Comparison of ENCODE assay signal across 18 cellular contexts in genomic region chr1:212753766-212754165, GRCh38. TPM values are rescaled to one million over a fixed set of nuclear protein-coding genes. Genes with fewer than 3 reads are reported as not detected.
A peak's percentile ranks its signal among the peaks of the same experiment; 100 is the strongest.
DNase-seq lines count a peak whose midpoint lies in the region; ATAC-seq, FAIRE-seq and TF ChIP-seq lines count a peak whose summit lies in the region.
"Had no signal": no experiment of that assay in that cellular context is flagged by ENCODE, and none has a peak within 500 bp of the region (broad histone marks: within the 10 kb centered on the region; RNA-seq: fewer than 3 reads in every experiment).

No MANE protein-coding gene starts in this region.

- no peak for FAIRE-seq in GM12891 (lab: Jason Lieb, UNC)
- FAIRE-seq: colon, HTR-8/SVneo, RCC 7860 had no signal

- no peak for ATAC-seq in effector memory CD8-positive, alpha-beta T cell (replicated peaks)
- ATAC-seq in GM18520 (IDR thresholded peaks at IDR 0.05; ENCODE audit: unreplicated experiment), result no peak

- H3K9ac ChIP-seq in SU-DHL-6 (ENCODE audit: low read length), result no peak overlapping the region

- H3K9me3 Mint-ChIP-seq in effector memory CD8-positive, alpha-beta T cell, result no peaks in the 10 kb centered on the region
- H3K9me3 Mint-ChIP-seq in chondrocyte (ENCODE audit: low read depth), result no peaks in the 10 kb centered on the region
- H3K9me3 Mint-ChIP-seq: immature natural killer cell had no signal

- H2AFZ ChIP-seq in SU-DHL-6 (ENCODE audit: low read depth, low read length, severe bottlenecking), result no peak overlapping the region

- no peaks in the 10 kb centered on the region for H3K36me3 Mint-ChIP-seq in effector memory CD8-positive, alpha-beta T cell (ENCODE audit: insufficient read depth)
- peaks cover 7% of the 10 kb centered on the region for H3K36me3 Mint-ChIP-seq in chondrocyte (ENCODE audit: low read depth)
- H3K36me3 Mint-ChIP-seq: immature natural killer cell had no signal

- no peak for TF ChIP-seq POLR2A in GM12891 (IDR thresholded peaks at IDR 0.05; ENCODE audit: low read depth, low read length)

- H3K4me1 Mint-ChIP-seq in effector memory CD8-positive, alpha-beta T cell (ENCODE audit: low read depth in 2 of 2), result peaks cover 16 to 23% of the 10 kb centered on the region in 2 donors
- peaks cover 8% of the 10 kb centered on the region for H3K4me1 Mint-ChIP-seq in chondrocyte (ENCODE audit: low read depth)

- H3K9me2 ChIP-seq in SU-DHL-6 (replicated peaks; ENCODE audit: insufficient read depth, low read length), result no peaks in the 10 kb centered on the region

- peaks cover 14% of the 10 kb centered on the region; the same call in 1 of the 2 replicates for H3F3A ChIP-seq in SU-DHL-6 (ENCODE audit: insufficient read depth)

- no peaks in the 10 kb centered on the region for H4K20me1 ChIP-seq in SU-DHL-6 (ENCODE audit: low read depth, low read length)

- H3K27me3 Mint-ChIP-seq in effector memory CD8-positive, alpha-beta T cell, result no peaks in the 10 kb centered on the region
- H3K27me3 Mint-ChIP-seq in chondrocyte (ENCODE audit: low read depth), result no peaks in the 10 kb centered on the region

- no peaks in the 10 kb centered on the region for H3K27me3 ChIP-seq in SU-DHL-6 (ENCODE audit: low read length)

- H3K4me3 Mint-ChIP-seq in effector memory CD8-positive, alpha-beta T cell, result peak overlapping the region in 1 of 2 donors; percentile 4
- no peak overlapping the region for H3K4me3 Mint-ChIP-seq in chondrocyte (ENCODE audit: unreplicated experiment)

- no peak overlapping the region for H3K4me3 ChIP-seq in SU-DHL-6 (ENCODE audit: insufficient read depth, low read length, poor library complexity, severe bottlenecking)
- H3K4me3 ChIP-seq: lung had no signal

- H3K9me3 ChIP-seq in SU-DHL-6 (ENCODE audit: insufficient read depth, low read length), result no peaks in the 10 kb centered on the region

- peak overlapping the region; percentile 4 to 17 for H3K27ac Mint-ChIP-seq in effector memory CD8-positive, alpha-beta T cell
- H3K27ac Mint-ChIP-seq in chondrocyte (ENCODE audit: unreplicated experiment), result no peak overlapping the region

- H3K27ac ChIP-seq in SU-DHL-6 (ENCODE audit: low read depth, low read length), result peak overlapping the region; percentile 7; the same call in 1 of the 2 replicates

- TF ChIP-seq CTCF in SU-DHL-6 (IDR thresholded peaks at IDR 0.05; ENCODE audit: insufficient read depth, low read length, poor library complexity, severe bottlenecking) (no peak), chondrocyte (IDR thresholded peaks at IDR 0.05) (no peak)

- no peaks in the 10 kb centered on the region for H3K36me3 ChIP-seq in SU-DHL-6 (ENCODE audit: low read length)

- no peak overlapping the region for H3K4me2 ChIP-seq in SU-DHL-6 (ENCODE audit: low read depth, low read length, poor library complexity, severe bottlenecking)

- DNase-seq in CD1c-positive myeloid dendritic cell (ENCODE audit: extremely low spot score) (peak; percentile 40), GM12891 (ENCODE audit: insufficient read length, low spot score) (no peak), chondrocyte (ENCODE audit: low spot score) (no peak), dermis blood vessel endothelial cell (no peak)
- no peak for DNase-seq in effector memory CD8-positive, alpha-beta T cell
- DNase-seq: amygdala, glutamatergic neuron, immature natural killer cell, NCI-H1048, NCI-H2107, NCI-H774, retina had no signal

- H3K79me2 ChIP-seq in SU-DHL-6 (ENCODE audit: insufficient read depth, low read length), result peaks cover 14% of the 10 kb centered on the region

TF ChIP-seq in GM12891, 5 proteins besides CTCF, POLR2A, EP300 and RAD21:
- TF ChIP-seq POLR2AphosphoS5 (IDR thresholded peaks at IDR 0.05; ENCODE audit: low read depth, low read length) (no peak), SPI1 (IDR thresholded peaks at IDR 0.05; ENCODE audit: low read depth, low read length) (peak; percentile 47; the same call in 1 of the 2 replicates)

RNA-seq across cellular contexts. Expression of gene NSL1, which starts 37.8 kb away (rescaled TPM):
- 20.4 TPM for polyA plus RNA-seq in GM12891 (2012; ENCODE audit: low read depth, missing spikeins)
- total RNA-seq in chondrocyte, result 20.0 to 31.9 TPM (median 22.8 TPM) in 3 replicates
- 41.7 and 50.6 TPM in 2 replicates for total RNA-seq in dermis blood vessel endothelial cell

RNA-seq across cellular contexts. Expression of gene TATDN3, which starts 37.9 kb away (rescaled TPM):
- 11.1 TPM for polyA plus RNA-seq in GM12891 (2012; ENCODE audit: low read depth, missing spikeins)
- total RNA-seq in chondrocyte (9.6 to 12.2 TPM (median 11.3 TPM) in 3 replicates), dermis blood vessel endothelial cell (7.8 and 12.1 TPM in 2 replicates)

RNA-seq across cellular contexts. Expression of gene BATF3, which starts 54.1 kb away (rescaled TPM):
- polyA plus RNA-seq in GM12891 (2012; ENCODE audit: low read depth, missing spikeins), result 20.3 TPM
- total RNA-seq in chondrocyte (0.36 to 3.7 TPM (median 1.7 TPM) in 3 replicates), dermis blood vessel endothelial cell (1.7 and 2.4 TPM in 2 replicates)
